In the genomic region with DNA sequence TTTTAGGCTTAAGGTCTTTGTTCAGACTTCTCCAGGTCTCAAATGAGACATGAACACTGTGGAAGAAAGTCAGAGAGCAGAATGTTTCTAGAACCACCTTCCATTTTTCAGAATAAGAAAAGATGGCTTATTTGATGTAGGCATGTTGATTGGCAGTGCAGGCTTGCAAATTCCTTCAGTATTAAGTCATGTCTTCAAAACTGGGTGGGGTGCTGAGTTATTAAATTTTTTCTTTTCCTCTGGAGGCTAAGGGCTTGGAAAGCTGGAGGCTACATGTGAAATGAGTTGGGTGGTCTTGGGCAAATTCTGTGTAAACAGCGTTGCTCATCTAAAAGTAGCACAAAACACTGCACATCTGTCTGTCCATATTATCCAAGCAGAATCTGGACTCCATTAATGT, we compare ENCODE assay signal across 20 cellular contexts.
DNase-seq lines count a peak whose midpoint lies in the region; ATAC-seq and TF ChIP-seq lines count a peak whose summit lies in the region.
"Had no signal": no experiment of that assay in that cellular context is flagged by ENCODE, and none has a peak within 500 bp of the region (broad histone marks: within the 10 kb centered on the region; RNA-seq: fewer than 3 reads in every experiment).

No MANE protein-coding gene starts in this region.

- ATAC-seq in SK-N-SH treated with all-trans-retinoic acid at 6 μM for 48 hours: no peak
- no peak for ATAC-seq in activated CD8-positive, alpha-beta T cell treated with anti-CD3 and anti-CD28 coated beads, Interleukin-2, amount 10 ng/mL, durations not matched to agents 7 days and 5 days
- ATAC-seq in activated T-helper 17 cell treated with anti-CD3 and anti-CD28 coated beads, Interleukin-2, amount 50 U/mL, for 72 hours (replicated peaks): no peak
- no peak for ATAC-seq in GM21723 (IDR thresholded peaks at IDR 0.05; ENCODE audit: unreplicated experiment)
- ATAC-seq: activated CD4-positive, CD25-positive, alpha-beta regulatory T cell treated with anti-CD3 and anti-CD28 coated beads, Interleukin-2, amount 50 U/mL, for 24 hours had no signal

- H3K36me3 ChIP-seq in SK-N-SH (replicated peaks in 1 of 2; ENCODE audit: control insufficient read depth in 1 of 2, insufficient read depth in 2 of 2, low read length in 1 of 2): no peaks in the 10 kb centered on the region
- no peaks in the 10 kb centered on the region for H3K36me3 ChIP-seq in smooth muscle cell (ENCODE audit: low read depth)
- H3K36me3 ChIP-seq: cardiac muscle cell, upper lobe of left lung had no signal

- H3K27ac Mint-ChIP-seq in activated CD8-positive, alpha-beta T cell treated with anti-CD3 and anti-CD28 coated beads, Interleukin-2, amount 10 ng/mL, durations not matched to agents 7 days and 5 days: peak overlapping the region; percentile 12
- H3K27ac Mint-ChIP-seq in activated T-helper 17 cell treated with anti-CD3 and anti-CD28 coated beads, Interleukin-2, amount 50 U/mL, for 72 hours: no peak overlapping the region

- 100% methylated on average over 1 of the region's 1 CpG for WGBS in SK-N-SH (ENCODE audit: low lambda C conversion rate)
- 91% methylated on average over 1 of the region's 1 CpG for WGBS in smooth muscle cell (ENCODE audit: low lambda C conversion rate)

- POLR2A ChIA-PET in SK-N-SH (lab: Yijun Ruan, JAX): no interaction called here
- POLR2A ChIA-PET in activated CD8-positive, alpha-beta T cell treated with anti-CD3 and anti-CD28 coated beads, Interleukin-2, amount 10 ng/mL, durations not matched to agents 7 days and 5 days (lab: Charles Lee): no interaction called here

- H3K27me3 ChIP-seq in SK-N-SH (ENCODE audit: insufficient read depth) (no peaks in the 10 kb centered on the region), smooth muscle cell (ENCODE audit: low read depth) (no peaks in the 10 kb centered on the region)
- H3K27me3 ChIP-seq: cardiac muscle cell, upper lobe of left lung had no signal

- H4K20me1 ChIP-seq in SK-N-SH (ENCODE audit: insufficient read depth): no peaks in the 10 kb centered on the region
- no peaks in the 10 kb centered on the region for H4K20me1 ChIP-seq in smooth muscle cell (ENCODE audit: low read depth)

- no peak overlapping the region for H2AFZ ChIP-seq in SK-N-SH (ENCODE audit: low read depth)
- H2AFZ ChIP-seq in smooth muscle cell (ENCODE audit: low read depth): no peak overlapping the region

- H3K9me3 ChIP-seq in SK-N-SH (no peaks in the 10 kb centered on the region), smooth muscle cell (replicated peaks; ENCODE audit: low read depth) (no peaks in the 10 kb centered on the region)
- H3K9me3 ChIP-seq: upper lobe of left lung had no signal

- no peak for DNase-seq in SK-N-SH
- DNase-seq in activated CD8-positive, alpha-beta T cell treated with anti-CD3 and anti-CD28 coated beads, Interleukin-2, amount 10 ng/mL, durations not matched to agents 7 days and 5 days: no peak
- peak; percentile 61 for DNase-seq in fibroblast of the aortic adventitia (ENCODE audit: low read depth)
- DNase-seq in smooth muscle cell (lab: John Stamatoyannopoulos, UW; ENCODE audit: unreplicated experiment): no peak
- no peak for DNase-seq in NCI-H446 (lab: John Stamatoyannopoulos, UW)
- DNase-seq: activated CD8-positive, alpha-beta memory T cell treated with anti-CD3 and anti-CD28 coated beads, Interleukin-2, amount 50 U/mL, for 4 hours; glutamatergic neuron; kidney; MV-4-11; stimulated activated naive CD4-positive, alpha-beta T cell treated with Interleukin-2 at 50 U/mL for 16 hours; T-helper 2 cell; upper lobe of left lung had no signal

- no peaks in the 10 kb centered on the region for H3K9me3 Mint-ChIP-seq in activated CD8-positive, alpha-beta T cell treated with anti-CD3 and anti-CD28 coated beads, Interleukin-2, amount 10 ng/mL, durations not matched to agents 7 days and 5 days (ENCODE audit: insufficient read depth)
- H3K9me3 Mint-ChIP-seq in activated T-helper 17 cell treated with anti-CD3 and anti-CD28 coated beads, Interleukin-2, amount 50 U/mL, for 72 hours: no peaks in the 10 kb centered on the region

- no peak overlapping the region for H3K4me2 ChIP-seq in SK-N-SH
- H3K4me2 ChIP-seq in smooth muscle cell: no peak overlapping the region

- no peak overlapping the region for H3K27ac ChIP-seq in SK-N-SH (ENCODE audit: low read depth in 2 of 2, low read length in 1 of 2)
- H3K27ac ChIP-seq in smooth muscle cell (ENCODE audit: low read depth): peak overlapping the region; percentile 44
- H3K27ac ChIP-seq: 22Rv1, cardiac muscle cell, upper lobe of left lung had no signal

- TF ChIP-seq RAD21 in SK-N-SH (IDR thresholded peaks at IDR 0.05; ENCODE audit: low read length): no peak

- TF ChIP-seq EP300 in SK-N-SH (IDR thresholded peaks at IDR 0.05; ENCODE audit: borderline replicate concordance in 1 of 2, low read depth in 1 of 2, low read length in 1 of 2): no peak

- H3K36me3 Mint-ChIP-seq in activated CD8-positive, alpha-beta T cell treated with anti-CD3 and anti-CD28 coated beads, Interleukin-2, amount 10 ng/mL, durations not matched to agents 7 days and 5 days (ENCODE audit: low read depth): peaks cover 53% of the 10 kb centered on the region
- H3K36me3 Mint-ChIP-seq in activated T-helper 17 cell treated with anti-CD3 and anti-CD28 coated beads, Interleukin-2, amount 50 U/mL, for 72 hours (ENCODE audit: low read depth): no peaks in the 10 kb centered on the region
- H3K36me3 Mint-ChIP-seq: activated naive CD4-positive, alpha-beta T cell treated with anti-CD3 and anti-CD28 coated beads, Interleukin-2, amount 50 U/mL, for 24 hours had no signal

- TF ChIP-seq CTCF in SK-N-SH (IDR thresholded peaks at IDR 0.05): no peak
- no peak for TF ChIP-seq CTCF in fibroblast of the aortic adventitia (IDR thresholded peaks at IDR 0.05; ENCODE audit: insufficient read depth, low read length)
- TF ChIP-seq CTCF in smooth muscle cell (IDR thresholded peaks at IDR 0.05; ENCODE audit: borderline replicate concordance, insufficient read depth, poor library complexity, severe bottlenecking): no peak

- H3K4me3 ChIP-seq in SK-N-SH (ENCODE audit: low read depth in 2 of 2, low read length in 1 of 2): no peak overlapping the region
- no peak overlapping the region for H3K4me3 ChIP-seq in fibroblast of the aortic adventitia (ENCODE audit: low read depth, low read length)
- H3K4me3 ChIP-seq in smooth muscle cell: no peak overlapping the region
- H3K4me3 ChIP-seq: cardiac muscle cell, skin epidermis, upper lobe of left lung had no signal

- peaks cover 0 to 24% of the 10 kb centered on the region in 2 experiments; a peak in 2 of 4 replicates for H3K4me1 ChIP-seq in SK-N-SH (ENCODE audit: control insufficient read depth in 1 of 2, insufficient read depth in 2 of 2, low read depth in 1 of 2, low read length in 1 of 2)
- H3K4me1 ChIP-seq in smooth muscle cell (ENCODE audit: low read depth): no peaks in the 10 kb centered on the region

- H3K27me3 Mint-ChIP-seq in activated CD8-positive, alpha-beta T cell treated with anti-CD3 and anti-CD28 coated beads, Interleukin-2, amount 10 ng/mL, durations not matched to agents 7 days and 5 days (ENCODE audit: low read depth): no peaks in the 10 kb centered on the region
- no peaks in the 10 kb centered on the region for H3K27me3 Mint-ChIP-seq in activated T-helper 17 cell treated with anti-CD3 and anti-CD28 coated beads, Interleukin-2, amount 50 U/mL, for 72 hours
- H3K27me3 Mint-ChIP-seq: activated naive CD4-positive, alpha-beta T cell treated with anti-CD3 and anti-CD28 coated beads, Interleukin-2, amount 50 U/mL, for 24 hours had no signal

- no peaks in the 10 kb centered on the region for H3K9me2 ChIP-seq in SK-N-SH

- no peaks in the 10 kb centered on the region for H3K79me2 ChIP-seq in SK-N-SH (ENCODE audit: insufficient read depth)
- no peaks in the 10 kb centered on the region for H3K79me2 ChIP-seq in smooth muscle cell (ENCODE audit: low read depth)

- H3K4me1 Mint-ChIP-seq in activated CD8-positive, alpha-beta T cell treated with anti-CD3 and anti-CD28 coated beads, Interleukin-2, amount 10 ng/mL, durations not matched to agents 7 days and 5 days (ENCODE audit: low read depth): peaks cover 54% of the 10 kb centered on the region
- H3K4me1 Mint-ChIP-seq in activated T-helper 17 cell treated with anti-CD3 and anti-CD28 coated beads, Interleukin-2, amount 50 U/mL, for 72 hours: peaks cover 7% of the 10 kb centered on the region

- no peak overlapping the region for H3K4me3 Mint-ChIP-seq in activated CD8-positive, alpha-beta T cell treated with anti-CD3 and anti-CD28 coated beads, Interleukin-2, amount 10 ng/mL, durations not matched to agents 7 days and 5 days
- no peak overlapping the region for H3K4me3 Mint-ChIP-seq in activated T-helper 17 cell treated with anti-CD3 and anti-CD28 coated beads, Interleukin-2, amount 50 U/mL, for 72 hours
- H3K4me3 Mint-ChIP-seq: activated naive CD4-positive, alpha-beta T cell treated with anti-CD3 and anti-CD28 coated beads, Interleukin-2, amount 50 U/mL, for 24 hours had no signal

- H3F3A ChIP-seq in SK-N-SH (replicated peaks; ENCODE audit: insufficient read depth) (no peaks in the 10 kb centered on the region), smooth muscle cell (ENCODE audit: low read depth) (no peaks in the 10 kb centered on the region)

- H3K9ac ChIP-seq in SK-N-SH (no peak overlapping the region), smooth muscle cell (ENCODE audit: low read depth) (peak overlapping the region; percentile 18)

- CTCF ChIA-PET in SK-N-SH (lab: Yijun Ruan, JAX): no interaction called here
- CTCF ChIA-PET in activated CD8-positive, alpha-beta T cell treated with anti-CD3 and anti-CD28 coated beads, Interleukin-2, amount 10 ng/mL, durations not matched to agents 7 days and 5 days (lab: Charles Lee): no interaction called here

TF ChIP-seq in SK-N-SH, 30 proteins besides CTCF, POLR2A, EP300 and RAD21 (continues in another document):
- peak; percentile 65 for TF ChIP-seq PBX3 (IDR thresholded peaks at IDR 0.05)

TF ChIP-seq in SK-N-SH treated with all-trans-retinoic acid at 6 μM for 48 hours, 23 proteins besides CTCF, POLR2A, EP300 and RAD21 (continues in another document):
- TF ChIP-seq ZFP3 (CRISPR knock-in tag; IDR thresholded peaks at IDR 0.05) (no peak), ISL1 (CRISPR knock-in tag; IDR thresholded peaks at IDR 0.05) (no peak), ZFP30 (CRISPR knock-in tag; IDR thresholded peaks at IDR 0.05) (no peak)
- TF ChIP-seq, protein P1, sequence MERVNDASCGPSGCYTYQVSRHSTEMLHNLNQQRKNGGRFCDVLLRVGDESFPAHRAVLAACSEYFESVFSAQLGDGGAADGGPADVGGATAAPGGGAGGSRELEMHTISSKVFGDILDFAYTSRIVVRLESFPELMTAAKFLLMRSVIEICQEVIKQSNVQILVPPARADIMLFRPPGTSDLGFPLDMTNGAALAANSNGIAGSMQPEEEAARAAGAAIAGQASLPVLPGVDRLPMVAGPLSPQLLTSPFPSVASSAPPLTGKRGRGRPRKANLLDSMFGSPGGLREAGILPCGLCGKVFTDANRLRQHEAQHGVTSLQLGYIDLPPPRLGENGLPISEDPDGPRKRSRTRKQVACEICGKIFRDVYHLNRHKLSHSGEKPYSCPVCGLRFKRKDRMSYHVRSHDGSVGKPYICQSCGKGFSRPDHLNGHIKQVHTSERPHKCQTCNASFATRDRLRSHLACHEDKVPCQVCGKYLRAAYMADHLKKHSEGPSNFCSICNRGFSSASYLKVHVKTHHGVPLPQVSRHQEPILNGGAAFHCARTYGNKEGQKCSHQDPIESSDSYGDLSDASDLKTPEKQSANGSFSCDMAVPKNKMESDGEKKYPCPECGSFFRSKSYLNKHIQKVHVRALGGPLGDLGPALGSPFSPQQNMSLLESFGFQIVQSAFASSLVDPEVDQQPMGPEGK (CRISPR knock-in tag; IDR thresholded peaks at IDR 0.05; ENCODE audit: borderline replicate concordance): no peak
